Comparison of ENCODE assay signal across 23 cellular contexts in genomic region chr2:234076451-234076850, GRCh38. TPM values are rescaled to one million over a fixed set of nuclear protein-coding genes. Genes with fewer than 3 reads are reported as not detected.
DNase-seq lines count a peak whose midpoint lies in the region; ATAC-seq, FAIRE-seq and TF ChIP-seq lines count a peak whose summit lies in the region.
"Had no signal": no experiment of that assay in that cellular context is flagged by ENCODE, and none has a peak within 500 bp of the region (broad histone marks: within the 10 kb centered on the region; RNA-seq: fewer than 3 reads in every experiment).

No MANE protein-coding gene starts in this region.

- H3K9me3 ChIP-seq in right lobe of liver (no peaks in the 10 kb centered on the region), stomach (no peaks in the 10 kb centered on the region)
- H3K9me3 ChIP-seq: BE2C, Peyer's patch, SJSA1 had no signal

- FAIRE-seq in bronchial epithelial cell (lab: Jason Lieb, UNC), result peak; percentile 79
- FAIRE-seq: HTR-8/SVneo had no signal

- ATAC-seq in right lobe of liver (peak; percentile 26 to 79 (median 48)), HG03196 (IDR thresholded peaks at IDR 0.05; ENCODE audit: unreplicated experiment) (no peak)

- no peaks in the 10 kb centered on the region for H3K36me3 ChIP-seq in bronchial epithelial cell (ENCODE audit: control insufficient read depth, insufficient read depth, low read length)
- H3K36me3 ChIP-seq in right lobe of liver, result peaks cover 0 to 10% (median 3%) of the 10 kb centered on the region in 4 donors
- H3K36me3 ChIP-seq in stomach, result no peaks in the 10 kb centered on the region
- H3K36me3 ChIP-seq: BE2C, Peyer's patch, SJSA1 had no signal

- intact Hi-C loops in right lobe of liver (cut with DNase I) (no loop called here), stomach (cut with DNase I; ENCODE audit: low total_unique reads) (no loop called here)

- WGBS in right lobe of liver (ENCODE audit: insufficient coverage, low coverage, low lambda C conversion rate, missing lambda C conversion rate), result 24% methylated on average over 2 of the region's 3 CpGs
- WGBS in stomach, 5 donors, result 19 to 51% (median 29%) methylated on average over 3 of the region's 3 CpGs

- H3K4me3 Mint-ChIP-seq in activated naive CD8-positive, alpha-beta T cell, result peak overlapping the region; percentile 19
- no peak overlapping the region for H3K4me3 Mint-ChIP-seq in activated naive CD8-positive, alpha-beta T cell treated with anti-CD3 and anti-CD28 coated beads for 36 hours

- no peak for DNase-seq in activated naive CD8-positive, alpha-beta T cell treated with anti-CD3 and anti-CD28 coated beads for 36 hours
- DNase-seq in bronchial epithelial cell (ENCODE audit: low read depth), result no peak
- no peak for DNase-seq in right lobe of liver
- peak; percentile 41 for DNase-seq in stomach
- no peak for DNase-seq in NCI-H146 (lab: John Stamatoyannopoulos, UW)
- DNase-seq in NCI-H774 (lab: John Stamatoyannopoulos, UW), result no peak
- DNase-seq: 8988T, BE2C, DMS 273 treated with DMSO at 0.1 percent for 48 hours, DND-41, H7, MM.1S, NCI-H1092 treated with DMSO at 0.1 percent for 48 hours, NCI-H2081, NCI-H2171 treated with DMSO at 0.1 percent for 48 hours, NCI-H446, Peyer's patch had no signal

- H3K27me3 ChIP-seq in bronchial epithelial cell (ENCODE audit: control insufficient read depth, insufficient read depth, low read length), result no peaks in the 10 kb centered on the region
- H3K27me3 ChIP-seq in right lobe of liver, result no peaks in the 10 kb centered on the region
- no peaks in the 10 kb centered on the region for H3K27me3 ChIP-seq in stomach
- H3K27me3 ChIP-seq: BE2C, Peyer's patch, SJSA1 had no signal

- no peaks in the 10 kb centered on the region for H3K9me3 Mint-ChIP-seq in activated naive CD8-positive, alpha-beta T cell (ENCODE audit: low read depth)
- peaks cover 2% of the 10 kb centered on the region for H3K9me3 Mint-ChIP-seq in activated naive CD8-positive, alpha-beta T cell treated with anti-CD3 and anti-CD28 coated beads for 36 hours

- H3K36me3 Mint-ChIP-seq in activated naive CD8-positive, alpha-beta T cell, result no peaks in the 10 kb centered on the region
- H3K36me3 Mint-ChIP-seq in activated naive CD8-positive, alpha-beta T cell treated with anti-CD3 and anti-CD28 coated beads for 36 hours, result peaks cover 4% of the 10 kb centered on the region

- TF ChIP-seq POLR2A in right lobe of liver (IDR thresholded peaks at IDR 0.05) (no peak), stomach (IDR thresholded peaks at IDR 0.05) (no peak)

- H3K27ac ChIP-seq in right lobe of liver (no peak overlapping the region), stomach (peak overlapping the region in 2 of 5 donors; percentile 1 to 16)
- H3K27ac ChIP-seq: Peyer's patch, SJSA1 had no signal

- TF ChIP-seq EP300 in stomach (IDR thresholded peaks at IDR 0.05), result no peak

- H3K4me3 ChIP-seq in bronchial epithelial cell (ENCODE audit: low read depth, low read length) (no peak overlapping the region), right lobe of liver (no peak overlapping the region), stomach (no peak overlapping the region)
- H3K4me3 ChIP-seq: Peyer's patch, SJSA1 had no signal

- no peak for TF ChIP-seq CTCF in bronchial epithelial cell (IDR thresholded peaks at IDR 0.05; ENCODE audit: insufficient read depth, low read length, severe bottlenecking)
- no peak for TF ChIP-seq CTCF in right lobe of liver (IDR thresholded peaks at IDR 0.05)
- no peak for TF ChIP-seq CTCF in stomach (IDR thresholded peaks at IDR 0.05)

- peaks cover 2% of the 10 kb centered on the region for H3K27me3 Mint-ChIP-seq in activated naive CD8-positive, alpha-beta T cell
- H3K27me3 Mint-ChIP-seq in activated naive CD8-positive, alpha-beta T cell treated with anti-CD3 and anti-CD28 coated beads for 36 hours, result no peaks in the 10 kb centered on the region

- H3K4me1 ChIP-seq in right lobe of liver (peaks cover 0 to 32% (median 2%) of the 10 kb centered on the region in 4 donors), stomach (peaks cover 0 to 12% (median 8%) of the 10 kb centered on the region in 4 donors)
- H3K4me1 ChIP-seq: BE2C, Peyer's patch, SJSA1 had no signal

- no peak overlapping the region for H3K27ac Mint-ChIP-seq in activated naive CD8-positive, alpha-beta T cell
- H3K27ac Mint-ChIP-seq in activated naive CD8-positive, alpha-beta T cell treated with anti-CD3 and anti-CD28 coated beads for 36 hours, result no peak overlapping the region

- peaks cover 40% of the 10 kb centered on the region for H3K4me1 Mint-ChIP-seq in activated naive CD8-positive, alpha-beta T cell (ENCODE audit: low read depth)
- H3K4me1 Mint-ChIP-seq in activated naive CD8-positive, alpha-beta T cell treated with anti-CD3 and anti-CD28 coated beads for 36 hours, result peaks cover 23% of the 10 kb centered on the region

RNA-seq across cellular contexts. Expression of gene SPP2, which starts 25.9 kb away (rescaled TPM):
- total RNA-seq in activated naive CD8-positive, alpha-beta T cell treated with anti-CD3 and anti-CD28 coated beads for 36 hours, result not detected
- not detected in 2 replicates for total RNA-seq in bronchial epithelial cell
- 100 to 1,000 TPM in 2 of 6 experiments, 10 to 100 TPM in 4; 31.9 to 177 (median 70.2) TPM for total RNA-seq in right lobe of liver
- total RNA-seq in stomach, result under 1 TPM in 1 of 5 donors, not detected in 4; 0.73 TPM
- not detected for polyA plus RNA-seq in stomach
- total RNA-seq: G401, H7, LHCN-M2, Peyer's patch, SJSA1 had no signal

Comparison
In these comparisons a context has a peak if more than half of its experiments do, and no peak if none do; other contexts are left out.
1. RNA of gene SPP2, which starts 25.9 kb away (total RNA-seq): 31.9 to 177 TPM in right lobe of liver; not detected in activated naive CD8-positive, alpha-beta T cell treated with anti-CD3 and anti-CD28 coated beads for 36 hours, not detected in bronchial epithelial cell and 0.73 TPM in stomach; every median in the first group is over 10 times any median in the second.